ENCODE assay signal across 1 cellular context in the genomic region with DNA sequence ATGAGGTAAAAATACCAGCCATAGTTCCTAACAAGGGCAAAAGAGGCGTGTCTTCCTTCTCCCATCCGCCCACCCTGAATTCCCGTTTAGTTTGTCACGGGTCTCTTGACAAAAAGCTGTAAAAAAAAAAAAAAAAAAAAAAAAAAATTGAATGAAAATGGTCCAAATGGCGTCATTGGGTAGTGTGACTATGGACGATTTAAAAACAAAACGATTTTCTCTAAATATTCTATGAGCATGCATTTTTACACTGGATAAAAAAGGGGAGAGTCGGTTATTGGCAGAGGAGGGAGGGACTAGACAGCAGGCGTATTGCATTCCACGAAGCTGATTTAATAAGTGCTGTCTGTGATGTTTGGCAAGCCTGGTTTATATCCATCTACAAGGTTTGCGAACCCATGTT.
TF ChIP-seq lines count a peak whose summit lies in the region.

A gene (plus strand): TSS at position 338 of the 403 bp plus-strand sequence. CDS start 35,214 bp downstream, outside the sequence.

TF ChIP-seq in SK-N-SH treated with all-trans-retinoic acid at 6 μM for 48 hours, 23 proteins besides CTCF, POLR2A, EP300 and RAD21 (continued from another document):
- no peak for TF ChIP-seq ZC3H10 (CRISPR knock-in tag; IDR thresholded peaks at IDR 0.05)
- TF ChIP-seq PPARA (CRISPR knock-in tag; IDR thresholded peaks at IDR 0.05; ENCODE audit: borderline replicate concordance): no peak
- TF ChIP-seq OSR1 (CRISPR knock-in tag; IDR thresholded peaks at IDR 0.05): no peak
- no peak for TF ChIP-seq ZNF70 (CRISPR knock-in tag; IDR thresholded peaks at IDR 0.05)
- no peak for TF ChIP-seq RARB (CRISPR knock-in tag; IDR thresholded peaks at IDR 0.05)
- no peak for TF ChIP-seq ZFP3 (CRISPR knock-in tag; IDR thresholded peaks at IDR 0.05)
- no peak for TF ChIP-seq ISL1 (CRISPR knock-in tag; IDR thresholded peaks at IDR 0.05)
- TF ChIP-seq TCF4 (CRISPR knock-in tag; IDR thresholded peaks at IDR 0.05; ENCODE audit: borderline replicate concordance): no peak
- no peak for TF ChIP-seq CSDC2 (CRISPR knock-in tag; IDR thresholded peaks at IDR 0.05)
- TF ChIP-seq, protein P1, sequence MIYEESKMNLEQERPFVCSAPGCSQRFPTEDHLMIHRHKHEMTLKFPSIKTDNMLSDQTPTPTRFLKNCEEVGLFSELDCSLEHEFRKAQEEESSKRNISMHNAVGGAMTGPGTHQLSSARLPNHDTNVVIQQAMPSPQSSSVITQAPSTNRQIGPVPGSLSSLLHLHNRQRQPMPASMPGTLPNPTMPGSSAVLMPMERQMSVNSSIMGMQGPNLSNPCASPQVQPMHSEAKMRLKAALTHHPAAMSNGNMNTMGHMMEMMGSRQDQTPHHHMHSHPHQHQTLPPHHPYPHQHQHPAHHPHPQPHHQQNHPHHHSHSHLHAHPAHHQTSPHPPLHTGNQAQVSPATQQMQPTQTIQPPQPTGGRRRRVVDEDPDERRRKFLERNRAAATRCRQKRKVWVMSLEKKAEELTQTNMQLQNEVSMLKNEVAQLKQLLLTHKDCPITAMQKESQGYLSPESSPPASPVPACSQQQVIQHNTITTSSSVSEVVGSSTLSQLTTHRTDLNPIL (CRISPR knock-in tag; IDR thresholded peaks at IDR 0.05; ENCODE audit: low read depth): no peak
- no peak for TF ChIP-seq BACH2 (CRISPR knock-in tag; IDR thresholded peaks at IDR 0.05; ENCODE audit: borderline replicate concordance)
